ENCODE assay signal across 10 cellular contexts in genomic region chr14:60758875-60759274, GRCh38. TPM values are rescaled to one million over a fixed set of nuclear protein-coding genes. Genes with fewer than 3 reads are reported as not detected.
A peak's percentile ranks its signal among the peaks of the same experiment; 100 is the strongest.
DNase-seq lines count a peak whose midpoint lies in the region; ATAC-seq, FAIRE-seq and TF ChIP-seq lines count a peak whose summit lies in the region.
"Had no signal": no experiment of that assay in that cellular context is flagged by ENCODE, and none has a peak within 500 bp of the region (broad histone marks: within the 10 kb centered on the region; RNA-seq: fewer than 3 reads in every experiment).

No MANE protein-coding gene starts in this region.

- no peak overlapping the region for H3K27ac Mint-ChIP-seq in activated T-cell treated with anti-CD3 and anti-CD28 coated beads, Interleukin-2, amount 50 U/mL, for 72 hours
- H3K27ac Mint-ChIP-seq: T-helper 17 cell had no signal

- no peak for TF ChIP-seq CTCF in KMS-11 (conservative IDR thresholded peaks at IDR 0.05; ENCODE audit: low read depth, low read length)
- TF ChIP-seq CTCF in GM12878 (IDR thresholded peaks at IDR 0.05 in 2 of 3, conservative IDR thresholded peaks at IDR 0.05 in 1 of 3; ENCODE audit: control insufficient read depth in 2 of 3, extremely low read depth in 1 of 3, insufficient read depth in 1 of 3, low read depth in 3 of 3, low read length in 3 of 3) = no peak
- no peak for TF ChIP-seq CTCF in gastrocnemius medialis (IDR thresholded peaks at IDR 0.05 in 4 of 5, conservative IDR thresholded peaks at IDR 0.05 in 1 of 5)

- H3K9me3 Mint-ChIP-seq in activated T-cell treated with anti-CD3 and anti-CD28 coated beads, Interleukin-2, amount 50 U/mL, for 72 hours = no peaks in the 10 kb centered on the region
- no peaks in the 10 kb centered on the region for H3K9me3 Mint-ChIP-seq in activated T-cell treated with anti-CD3 and anti-CD28 coated beads, Interleukin-2, amount 50 U/mL, for 4 hours

- H3K4me3 ChIP-seq in KMS-11 (IDR thresholded peaks at IDR 0.05; ENCODE audit: insufficient read depth, low read depth, low read length) (no peak overlapping the region), GM12878 (no peak overlapping the region), gastrocnemius medialis (peak overlapping the region in 1 of 4 donors; percentile 1)

- no peak for ATAC-seq in activated T-cell treated with anti-CD3 and anti-CD28 coated beads, Interleukin-2, amount 50 U/mL, for 72 hours (replicated peaks in 1 of 2)
- ATAC-seq in activated T-cell treated with anti-CD3 and anti-CD28 coated beads, Interleukin-2, amount 50 U/mL, for 4 hours = no peak
- ATAC-seq in GM12878 = peak; percentile 61
- no peak for ATAC-seq in gastrocnemius medialis
- ATAC-seq in HG03196 (IDR thresholded peaks at IDR 0.05; ENCODE audit: unreplicated experiment) = no peak
- ATAC-seq: right cardiac atrium, T-helper 17 cell had no signal

- in situ Hi-C loops in GM12878 (cut with MboI) = no loop called here
- in situ Hi-C loops in gastrocnemius medialis (cut with MboI; ENCODE audit: low sequenced_read_pairs in 4 of 4) = no loop called here

- H3K4me2 ChIP-seq in KMS-11 (peak overlapping the region; percentile 48; the same call in 1 of the 2 replicates), GM12878 (ENCODE audit: control insufficient read depth, insufficient read depth) (no peak overlapping the region)

- intact Hi-C loops in GM12878 (cut with micrococcal nuclease; ENCODE audit: unreplicated experiment) = loop anchor here (10.0 kb wide), 1 partner anchor 936 kb away; the partner anchor contains the start of gene HIF1A
- intact Hi-C loops in gastrocnemius medialis (cut with DNase I; ENCODE audit: low total_unique reads) = loop anchor here (5.0 kb wide), 1 partner anchor 108 kb away; no protein-coding TSS in a partner anchor

- CTCF ChIA-PET in GM12878 (lab: Yijun Ruan, JAX) = no interaction called here

- peaks cover 12% of the 10 kb centered on the region for H3K27me3 Mint-ChIP-seq in activated T-cell treated with anti-CD3 and anti-CD28 coated beads, Interleukin-2, amount 50 U/mL, for 72 hours (ENCODE audit: low read depth)
- no peaks in the 10 kb centered on the region for H3K27me3 Mint-ChIP-seq in activated T-cell treated with anti-CD3 and anti-CD28 coated beads, Interleukin-2, amount 50 U/mL, for 4 hours (ENCODE audit: low read depth)
- H3K27me3 Mint-ChIP-seq: T-helper 17 cell had no signal

- no peak for TF ChIP-seq POLR2A in GM12878 (IDR thresholded peaks at IDR 0.05; ENCODE audit: low read depth, low read length)
- no peak for TF ChIP-seq POLR2A in gastrocnemius medialis (IDR thresholded peaks at IDR 0.05)

- SMC1A ChIA-PET in GM12878 (lab: Charles Lee; ENCODE audit: uncharacterized antibody, unreplicated experiment) = interaction anchor here (0.6 to 1.6 kb wide), 5 partner anchors 14 to 1061 kb away, joined by 3 to 5 read pairs (median 3); no protein-coding TSS in a partner anchor

- H2AFZ ChIP-seq in KMS-11 (ENCODE audit: low read depth) = no peak overlapping the region
- H2AFZ ChIP-seq in GM12878 (ENCODE audit: control insufficient read depth, low read depth, low read length) = no peak overlapping the region

- H3K9me3 ChIP-seq in GM12878 (replicated peaks; ENCODE audit: control insufficient read depth, insufficient read depth, low read length) = no peaks in the 10 kb centered on the region
- H3K9me3 ChIP-seq in gastrocnemius medialis = no peaks in the 10 kb centered on the region

- peaks cover 12% of the 10 kb centered on the region; the same call in 1 of the 2 replicates for H3K79me2 ChIP-seq in KMS-11 (ENCODE audit: insufficient read depth, low read depth)
- peaks cover 1% of the 10 kb centered on the region; the same call in 1 of the 2 replicates for H3K79me2 ChIP-seq in GM12878 (ENCODE audit: control insufficient read depth, insufficient read depth, low read length)

- POLR2A ChIA-PET in GM12878 (lab: Charles Lee) = interaction anchor here (0.6 kb wide), 1 partner anchor 183 kb away, joined by 5 read pairs; no protein-coding TSS in a partner anchor

- H3K36me3 ChIP-seq in KMS-11 (ENCODE audit: insufficient read depth) (no peaks in the 10 kb centered on the region), GM12878 (ENCODE audit: control insufficient read depth in 2 of 2, insufficient read depth in 2 of 2, low read length in 1 of 2) (no peaks in the 10 kb centered on the region), gastrocnemius medialis (no peaks in the 10 kb centered on the region)

- no peaks in the 10 kb centered on the region for H3K27me3 ChIP-seq in KMS-11 (ENCODE audit: insufficient read depth, low read depth)
- no peaks in the 10 kb centered on the region for H3K27me3 ChIP-seq in GM12878 (replicated peaks in 1 of 2; ENCODE audit: control insufficient read depth in 2 of 2, insufficient read depth in 2 of 2, low read length in 1 of 2)
- H3K27me3 ChIP-seq in gastrocnemius medialis = no peaks in the 10 kb centered on the region

- RAD21 ChIA-PET in GM12878 (lab: Charles Lee; ENCODE audit: unreplicated experiment) = interaction anchor here (1.0 kb wide), 1 partner anchor 224 kb away, joined by 3 read pairs; no protein-coding TSS in a partner anchor

- H3K36me3 Mint-ChIP-seq in activated T-cell treated with anti-CD3 and anti-CD28 coated beads, Interleukin-2, amount 50 U/mL, for 72 hours (ENCODE audit: insufficient read depth in 2 of 2) = no peaks in the 10 kb centered on the region
- H3K36me3 Mint-ChIP-seq in activated T-cell treated with anti-CD3 and anti-CD28 coated beads, Interleukin-2, amount 50 U/mL, for 4 hours (ENCODE audit: insufficient read depth) = peaks cover 4% of the 10 kb centered on the region

- H4K20me1 ChIP-seq in KMS-11 (ENCODE audit: insufficient read depth) (no peaks in the 10 kb centered on the region), GM12878 (ENCODE audit: control insufficient read depth, insufficient read depth) (no peaks in the 10 kb centered on the region)

- H3K4me3 Mint-ChIP-seq in activated T-cell treated with anti-CD3 and anti-CD28 coated beads, Interleukin-2, amount 50 U/mL, for 72 hours = peak overlapping the region; percentile 23 to 26
- H3K4me3 Mint-ChIP-seq in activated T-cell treated with anti-CD3 and anti-CD28 coated beads, Interleukin-2, amount 50 U/mL, for 4 hours = no peak overlapping the region
- H3K4me3 Mint-ChIP-seq: T-helper 17 cell had no signal

- H3K4me1 ChIP-seq in KMS-11 (ENCODE audit: low read depth, poor library complexity, severe bottlenecking) (peaks cover 65% of the 10 kb centered on the region), GM12878 (ENCODE audit: control insufficient read depth, insufficient read depth, low read length) (peaks cover 13% of the 10 kb centered on the region; the same call in 1 of the 2 replicates), gastrocnemius medialis (peaks cover 69 to 82% of the 10 kb centered on the region in 2 donors)

- no peak for TF ChIP-seq EP300 in GM12878 (IDR thresholded peaks at IDR 0.05; ENCODE audit: borderline replicate concordance in 1 of 2, control insufficient read depth in 1 of 2, low read depth in 2 of 2, low read length in 2 of 2)

- no peak for TF ChIP-seq RAD21 in GM12878 (IDR thresholded peaks at IDR 0.05; ENCODE audit: insufficient read depth, low read depth, low read length)

- H3K9ac ChIP-seq in KMS-11 (no peak overlapping the region), GM12878 (ENCODE audit: control insufficient read depth, insufficient read depth, low read length) (no peak overlapping the region)

- WGBS in GM12878 (ENCODE audit: insufficient coverage, insufficient replicate concordance, low lambda C conversion rate, missing lambda C conversion rate) = 98% methylated on average over 2 of the region's 2 CpGs

- H3K4me1 Mint-ChIP-seq in activated T-cell treated with anti-CD3 and anti-CD28 coated beads, Interleukin-2, amount 50 U/mL, for 72 hours (ENCODE audit: low read depth) = peaks cover 32% of the 10 kb centered on the region
- H3K4me1 Mint-ChIP-seq in activated T-cell treated with anti-CD3 and anti-CD28 coated beads, Interleukin-2, amount 50 U/mL, for 4 hours (ENCODE audit: low read depth) = peaks cover 27% of the 10 kb centered on the region

- no TSS peak for BruUV-seq in GM12878 (replicated peaks; lab: Mats Ljungman, UMichigan)

- no peak for FAIRE-seq in GM12878 (lab: Jason Lieb, UNC)

- DNase-seq in activated T-cell treated with anti-CD3 and anti-CD28 coated beads, Interleukin-2, amount 50 U/mL, for 72 hours = no peak
- no peak for DNase-seq in activated T-cell treated with anti-CD3 and anti-CD28 coated beads, Interleukin-2, amount 50 U/mL, for 4 hours
- no peak for DNase-seq in GM12878 (ENCODE audit: low read depth, low spot score)
- no peak for DNase-seq in gastrocnemius medialis
- no peak for DNase-seq in NCI-H774 (lab: John Stamatoyannopoulos, UW)
- no peak for DNase-seq in effector CD4-positive, alpha-beta T cell
- DNase-seq: right cardiac atrium, T-helper 17 cell had no signal

- H3K27ac ChIP-seq in KMS-11 = peak overlapping the region; percentile 20; the same call in 1 of the 2 replicates
- H3K27ac ChIP-seq in GM12878 (ENCODE audit: control insufficient read depth, insufficient read depth) = no peak overlapping the region
- H3K27ac ChIP-seq in gastrocnemius medialis = peak overlapping the region; percentile 64 to 80 (median 72)

RNA-seq across cellular contexts. Expression of gene MNAT1, which starts 24.3 kb away (rescaled TPM):
- 10 to 100 TPM; 45.4 to 51.3 TPM for total RNA-seq in activated T-cell treated with anti-CD3 and anti-CD28 coated beads, Interleukin-2, amount 50 U/mL, for 72 hours
- total RNA-seq in activated T-cell treated with anti-CD3 and anti-CD28 coated beads, Interleukin-2, amount 50 U/mL, for 4 hours = 10 to 100 TPM; 43.0 to 49.4 (median 43.4) TPM
- total RNA-seq in GM12878 (2013; cell fraction: nucleolus; rRNA removed) = 121 and 132 TPM in 2 replicates
- total RNA-seq in GM12878 (2014; rRNA removed) = 29.0 and 29.4 TPM in 2 replicates
- 48.7 and 52.5 TPM in 2 replicates for total RNA-seq in GM12878 (2014; rRNA removed; fragmentation: Illumina TruSeq; extraction: Trizol)
- total RNA-seq in GM12878 (2021) = 26.5 and 28.9 TPM in 2 replicates
- polyA plus RNA-seq in GM12878 (2011; ENCODE audit: low read depth) = 17.7 TPM
- polyA plus RNA-seq in GM12878 (2011; rRNA removed) = 51.7 and 68.0 TPM in 2 replicates
- polyA plus RNA-seq in GM12878 (2011; cell fraction: cytosol; rRNA removed) = 30.3 and 38.2 TPM in 2 replicates
- polyA plus RNA-seq in GM12878 (2011; cell fraction: nucleus; rRNA removed) = 19.2 and 24.7 TPM in 2 replicates
- polyA plus RNA-seq in GM12878 (2012) = 24.6 and 27.5 TPM in 2 replicates
- 47.4 and 51.5 TPM in 2 replicates for polyA plus RNA-seq in GM12878 (2014; fragmentation: Illumina TruSeq; extraction: Trizol)
- 10 to 100 TPM; 62.0 to 67.4 TPM for polyA plus RNA-seq in GM12878 (2014; fragmentation: Nextera tagmentation; extraction: Ambion mirVana)
- polyA plus RNA-seq in GM12878 (2014; rRNA removed) = 23.8 and 34.2 TPM in 2 replicates
- 10 to 100 TPM; 28.6 to 29.2 TPM for polyA plus RNA-seq in GM12878 (2016; fragmentation: Nextera tagmentation; extraction: Ambion mirVana)
- polyA minus RNA-seq in GM12878 (2011; rRNA and poly(A)+ RNA removed) = 28.5 and 38.9 TPM in 2 replicates
- polyA minus RNA-seq in GM12878 (2011; cell fraction: cytosol; rRNA and poly(A)+ RNA removed) = 7.9 and 14.9 TPM in 2 replicates
- 34.1 and 59.9 TPM in 2 replicates for polyA minus RNA-seq in GM12878 (2011; cell fraction: nucleus; rRNA and poly(A)+ RNA removed)
- total RNA-seq in gastrocnemius medialis = 10 to 100 TPM; 50.1 to 69.2 (median 62.0) TPM

RNA-seq across cellular contexts. Expression of gene SIX4, which starts 34.7 kb away (rescaled TPM):
- under 1 TPM; 0.17 to 0.19 TPM for total RNA-seq in activated T-cell treated with anti-CD3 and anti-CD28 coated beads, Interleukin-2, amount 50 U/mL, for 72 hours
- under 1 TPM in 1 of 3 donors, not detected in 2; 0.11 TPM for total RNA-seq in activated T-cell treated with anti-CD3 and anti-CD28 coated beads, Interleukin-2, amount 50 U/mL, for 4 hours
- total RNA-seq in GM12878 (2013; cell fraction: nucleolus; rRNA removed) = 0.07 and 0.13 TPM in 2 replicates
- total RNA-seq in GM12878 (2014; rRNA removed) (0.05 and 0.06 TPM in 2 replicates), GM12878 (2014; rRNA removed; fragmentation: Illumina TruSeq; extraction: Trizol) (0.04 TPM in 1 of 2 replicates, not detected in the other), GM12878 (2021) (0.26 TPM in 1 of 2 replicates, not detected in the other), gastrocnemius medialis (10 to 100 TPM; 27.8 to 62.6 (median 46.1) TPM)
- polyA plus RNA-seq in GM12878 (2011; ENCODE audit: low read depth) = not detected
- polyA plus RNA-seq in GM12878 (2011; rRNA removed) (0.06 and 0.07 TPM in 2 replicates), GM12878 (2014; fragmentation: Illumina TruSeq; extraction: Trizol) (0.04 TPM in 1 of 2 replicates, not detected in the other), GM12878 (2014; fragmentation: Nextera tagmentation; extraction: Ambion mirVana) (not detected), GM12878 (2014; rRNA removed) (not detected in 2 replicates), GM12878 (2016; fragmentation: Nextera tagmentation; extraction: Ambion mirVana) (not detected)
- polyA plus RNA-seq in GM12878 (2011; cell fraction: cytosol; rRNA removed) = 0.07 TPM in 2 replicates
- polyA plus RNA-seq in GM12878 (2011; cell fraction: nucleus; rRNA removed) = 0.03 and 0.07 TPM in 2 replicates
- 0.07 TPM in 1 of 2 replicates, not detected in the other for polyA plus RNA-seq in GM12878 (2012)
- polyA minus RNA-seq in GM12878 (2011; rRNA and poly(A)+ RNA removed) = under 0.01 TPM in 1 of 2 replicates, not detected in the other
- not detected in 2 replicates for polyA minus RNA-seq in GM12878 (2011; cell fraction: cytosol; rRNA and poly(A)+ RNA removed)
- polyA minus RNA-seq in GM12878 (2011; cell fraction: nucleus; rRNA and poly(A)+ RNA removed) = not detected in 2 replicates
- total RNA-seq: T-helper 17 cell had no signal

Comparison
In these comparisons a context has a peak if more than half of its experiments do, and no peak if none do; other contexts are left out.
1. RNA of gene SIX4, which starts 34.7 kb away (total RNA-seq): 27.8 to 62.6 TPM in gastrocnemius medialis; 0.17 to 0.19 TPM in activated T-cell treated with anti-CD3 and anti-CD28 coated beads, Interleukin-2, amount 50 U/mL, for 72 hours, 0.11 TPM in activated T-cell treated with anti-CD3 and anti-CD28 coated beads, Interleukin-2, amount 50 U/mL, for 4 hours and 0.04 to 0.26 TPM in GM12878; every median in the first group is over 10 times any median in the second.